In the genomic region with DNA sequence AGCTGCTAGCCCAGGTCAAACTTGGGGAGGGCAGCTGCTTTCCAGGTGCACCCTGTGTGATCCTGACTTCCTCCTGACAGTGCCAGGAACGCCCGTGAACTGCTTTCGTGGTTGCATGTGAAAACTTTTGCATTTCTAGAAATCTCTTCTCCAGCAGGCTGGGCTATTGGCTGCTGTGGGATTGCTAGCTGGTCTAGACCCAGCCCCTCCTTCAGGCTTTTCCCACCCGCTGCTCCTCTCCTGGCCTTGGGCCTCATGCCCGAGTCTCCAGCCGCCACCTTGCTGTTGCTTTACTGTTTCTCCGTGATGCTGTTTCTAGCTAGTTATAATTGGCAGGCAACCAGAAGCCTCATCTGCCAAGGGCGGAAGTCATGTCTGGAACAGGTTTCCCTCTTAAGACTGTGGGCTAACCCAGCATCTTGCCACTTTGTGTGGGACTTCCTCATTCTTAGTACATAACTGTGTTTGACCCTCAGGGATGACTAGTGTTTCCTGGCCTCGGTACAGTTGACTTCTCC, we compare ENCODE assay signal across 1 cellular context.
TF ChIP-seq lines count a peak whose summit lies in the region.

No MANE protein-coding gene starts in this region.

TF ChIP-seq in liver, 16 proteins besides CTCF, POLR2A, EP300 and RAD21:
- TF ChIP-seq, protein P1, sequence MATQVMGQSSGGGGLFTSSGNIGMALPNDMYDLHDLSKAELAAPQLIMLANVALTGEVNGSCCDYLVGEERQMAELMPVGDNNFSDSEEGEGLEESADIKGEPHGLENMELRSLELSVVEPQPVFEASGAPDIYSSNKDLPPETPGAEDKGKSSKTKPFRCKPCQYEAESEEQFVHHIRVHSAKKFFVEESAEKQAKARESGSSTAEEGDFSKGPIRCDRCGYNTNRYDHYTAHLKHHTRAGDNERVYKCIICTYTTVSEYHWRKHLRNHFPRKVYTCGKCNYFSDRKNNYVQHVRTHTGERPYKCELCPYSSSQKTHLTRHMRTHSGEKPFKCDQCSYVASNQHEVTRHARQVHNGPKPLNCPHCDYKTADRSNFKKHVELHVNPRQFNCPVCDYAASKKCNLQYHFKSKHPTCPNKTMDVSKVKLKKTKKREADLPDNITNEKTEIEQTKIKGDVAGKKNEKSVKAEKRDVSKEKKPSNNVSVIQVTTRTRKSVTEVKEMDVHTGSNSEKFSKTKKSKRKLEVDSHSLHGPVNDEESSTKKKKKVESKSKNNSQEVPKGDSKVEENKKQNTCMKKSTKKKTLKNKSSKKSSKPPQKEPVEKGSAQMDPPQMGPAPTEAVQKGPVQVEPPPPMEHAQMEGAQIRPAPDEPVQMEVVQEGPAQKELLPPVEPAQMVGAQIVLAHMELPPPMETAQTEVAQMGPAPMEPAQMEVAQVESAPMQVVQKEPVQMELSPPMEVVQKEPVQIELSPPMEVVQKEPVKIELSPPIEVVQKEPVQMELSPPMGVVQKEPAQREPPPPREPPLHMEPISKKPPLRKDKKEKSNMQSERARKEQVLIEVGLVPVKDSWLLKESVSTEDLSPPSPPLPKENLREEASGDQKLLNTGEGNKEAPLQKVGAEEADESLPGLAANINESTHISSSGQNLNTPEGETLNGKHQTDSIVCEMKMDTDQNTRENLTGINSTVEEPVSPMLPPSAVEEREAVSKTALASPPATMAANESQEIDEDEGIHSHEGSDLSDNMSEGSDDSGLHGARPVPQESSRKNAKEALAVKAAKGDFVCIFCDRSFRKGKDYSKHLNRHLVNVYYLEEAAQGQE (IDR thresholded peaks at IDR 0.05): no peak
- TF ChIP-seq SP1 (IDR thresholded peaks at IDR 0.05) (peak; percentile 33), NR2F2 (IDR thresholded peaks at IDR 0.05) (peak; percentile 43)
